25 cellular contexts compared by ENCODE assay signal in the genomic region with DNA sequence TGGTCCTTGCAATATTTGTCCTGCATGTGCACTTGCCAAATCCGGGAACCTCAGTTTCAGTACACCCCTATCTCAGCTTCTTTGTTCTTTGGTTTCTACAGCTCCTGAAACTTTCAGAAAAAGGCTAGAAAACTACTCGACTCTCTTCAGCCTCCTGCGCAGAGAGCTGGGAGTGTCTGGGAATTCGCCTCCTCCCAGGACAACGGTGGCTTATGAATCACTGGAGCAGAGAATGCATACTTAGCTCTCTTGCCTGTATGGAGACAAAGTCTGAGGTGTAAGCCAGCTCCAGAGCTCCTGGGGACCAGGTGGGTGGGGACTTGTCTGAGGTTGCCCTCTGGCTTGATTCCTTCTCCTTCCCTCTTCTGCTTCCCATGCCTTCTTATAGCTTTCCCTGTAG.
"Had no signal": no experiment of that assay in that cellular context is flagged by ENCODE, and none has a peak within 500 bp of the region (broad histone marks: within the 10 kb centered on the region; RNA-seq: fewer than 3 reads in every experiment).

No MANE protein-coding gene starts in this region.

- H3K4me3 Mint-ChIP-seq: activated CD4-positive, alpha-beta memory T cell treated with anti-CD3 and anti-CD28 coated beads for 36 hours; activated CD4-positive, alpha-beta T cell treated with anti-CD3 and anti-CD28 coated beads for 36 hours; activated CD4-positive, alpha-beta T cell treated with anti-CD3 and anti-CD28 coated beads, Interleukin-2, amount 10 ng/mL, durations not matched to agents 24 days and 14 days; activated CD8-positive, alpha-beta memory T cell treated with anti-CD3 and anti-CD28 coated beads, Interleukin-2, amount 10 ng/mL, durations not matched to agents 7 days and 5 days; activated CD8-positive, alpha-beta T cell treated with anti-CD3 and anti-CD28 coated beads, Interleukin-2, amount 10 ng/mL, durations not matched to agents 7 days and 5 days; activated naive CD4-positive, alpha-beta T cell treated with anti-CD3 and anti-CD28 coated beads, Interleukin-2, amount 10 ng/mL, durations not matched to agents 7 days and 5 days; activated T-cell treated with anti-CD3 and anti-CD28 coated beads, Interleukin-2, amount 50 U/mL, for 24 hours; activated T-cell treated with anti-CD3 and anti-CD28 coated beads, Interleukin-2, amount 50 U/mL, for 72 hours; effector memory CD8-positive, alpha-beta T cell had no signal

- H3K36me3 Mint-ChIP-seq: activated CD4-positive, alpha-beta memory T cell treated with anti-CD3 and anti-CD28 coated beads for 36 hours; activated CD8-positive, alpha-beta memory T cell treated with anti-CD3 and anti-CD28 coated beads, Interleukin-2, amount 10 ng/mL, durations not matched to agents 7 days and 5 days; activated naive CD4-positive, alpha-beta T cell treated with anti-CD3 and anti-CD28 coated beads, Interleukin-2, amount 10 ng/mL, durations not matched to agents 7 days and 5 days had no signal

- H3K4me1 Mint-ChIP-seq: activated CD4-positive, alpha-beta T cell treated with anti-CD3 and anti-CD28 coated beads for 36 hours; activated CD4-positive, alpha-beta T cell treated with anti-CD3 and anti-CD28 coated beads, Interleukin-2, amount 10 ng/mL, durations not matched to agents 24 days and 14 days; activated CD8-positive, alpha-beta memory T cell treated with anti-CD3 and anti-CD28 coated beads, Interleukin-2, amount 10 ng/mL, durations not matched to agents 7 days and 5 days; activated naive CD4-positive, alpha-beta T cell treated with anti-CD3 and anti-CD28 coated beads, Interleukin-2, amount 10 ng/mL, durations not matched to agents 7 days and 5 days had no signal

- H3K27ac Mint-ChIP-seq: activated CD4-positive, alpha-beta memory T cell treated with anti-CD3 and anti-CD28 coated beads for 36 hours; activated CD4-positive, alpha-beta T cell treated with anti-CD3 and anti-CD28 coated beads for 36 hours; activated CD4-positive, alpha-beta T cell treated with anti-CD3 and anti-CD28 coated beads, Interleukin-2, amount 10 ng/mL, durations not matched to agents 24 days and 14 days; activated CD8-positive, alpha-beta memory T cell treated with anti-CD3 and anti-CD28 coated beads, Interleukin-2, amount 10 ng/mL, durations not matched to agents 7 days and 5 days; activated CD8-positive, alpha-beta T cell treated with anti-CD3 and anti-CD28 coated beads, Interleukin-2, amount 10 ng/mL, durations not matched to agents 7 days and 5 days; activated naive CD4-positive, alpha-beta T cell treated with anti-CD3 and anti-CD28 coated beads, Interleukin-2, amount 10 ng/mL, durations not matched to agents 7 days and 5 days; activated T-cell treated with anti-CD3 and anti-CD28 coated beads, Interleukin-2, amount 50 U/mL, for 24 hours; activated T-cell treated with anti-CD3 and anti-CD28 coated beads, Interleukin-2, amount 50 U/mL, for 72 hours; effector memory CD8-positive, alpha-beta T cell had no signal

- H3K27me3 Mint-ChIP-seq: activated CD4-positive, alpha-beta T cell treated with anti-CD3 and anti-CD28 coated beads, Interleukin-2, amount 10 ng/mL, durations not matched to agents 24 days and 14 days; activated CD8-positive, alpha-beta memory T cell treated with anti-CD3 and anti-CD28 coated beads, Interleukin-2, amount 10 ng/mL, durations not matched to agents 7 days and 5 days; activated naive CD4-positive, alpha-beta T cell treated with anti-CD3 and anti-CD28 coated beads, Interleukin-2, amount 10 ng/mL, durations not matched to agents 7 days and 5 days had no signal

- H3K4me1 ChIP-seq: esophagus squamous epithelium, gastroesophageal sphincter had no signal

- H3K9me3 Mint-ChIP-seq: activated CD4-positive, alpha-beta T cell treated with anti-CD3 and anti-CD28 coated beads, Interleukin-2, amount 10 ng/mL, durations not matched to agents 24 days and 14 days; activated naive CD4-positive, alpha-beta T cell treated with anti-CD3 and anti-CD28 coated beads, Interleukin-2, amount 10 ng/mL, durations not matched to agents 7 days and 5 days had no signal

- H3K27ac ChIP-seq: brain microvascular endothelial cell, epithelial cell of prostate, esophagus squamous epithelium, gastroesophageal sphincter had no signal

- DNase-seq: activated CD4-positive, alpha-beta memory T cell treated with anti-CD3 and anti-CD28 coated beads for 36 hours; activated CD4-positive, alpha-beta T cell treated with anti-CD3 and anti-CD28 coated beads for 36 hours; activated CD4-positive, alpha-beta T cell treated with anti-CD3 and anti-CD28 coated beads, Interleukin-2, amount 10 ng/mL, durations not matched to agents 24 days and 14 days; activated CD4-positive, CD25-positive, alpha-beta regulatory T cell; activated CD4-positive, CD25-positive, alpha-beta regulatory T cell treated with anti-CD3 and anti-CD28 coated beads, Interleukin-2, amount 50 U/mL, for 72 hours; activated CD8-positive, alpha-beta memory T cell treated with anti-CD3 and anti-CD28 coated beads, Interleukin-2, amount 10 ng/mL, durations not matched to agents 7 days and 5 days; activated CD8-positive, alpha-beta memory T cell treated with anti-CD3 and anti-CD28 coated beads, Interleukin-2, amount 50 U/mL, for 48 hours; activated CD8-positive, alpha-beta T cell treated with anti-CD3 and anti-CD28 coated beads, Interleukin-2, amount 10 ng/mL, durations not matched to agents 7 days and 5 days; activated gamma-delta T cell; activated naive CD4-positive, alpha-beta T cell; activated naive CD4-positive, alpha-beta T cell treated with anti-CD3 and anti-CD28 coated beads, Interleukin-2, amount 10 ng/mL, durations not matched to agents 7 days and 5 days; activated T-cell treated with anti-CD3 and anti-CD28 coated beads for 4 hours; activated T-cell treated with anti-CD3 and anti-CD28 coated beads, Interleukin-2, amount 50 U/mL, for 24 hours; activated T-cell treated with anti-CD3 and anti-CD28 coated beads, Interleukin-2, amount 50 U/mL, for 72 hours; amniotic stem cell; brain microvascular endothelial cell; cortex of kidney; dermis blood vessel endothelial cell; effector CD4-positive, alpha-beta T cell; effector memory CD8-positive, alpha-beta T cell; esophagus squamous epithelium; foreskin melanocyte; T-helper 2 cell had no signal

- H3K9me3 ChIP-seq: esophagus squamous epithelium, gastroesophageal sphincter had no signal

- H3K27me3 ChIP-seq: brain microvascular endothelial cell, gastroesophageal sphincter had no signal
